In genomic region chr17:79617740-79618382, GRCh38 we compare ENCODE assay signal across 28 cellular contexts. TPM values are rescaled to one million over a fixed set of nuclear protein-coding genes. Genes with fewer than 3 reads are reported as not detected.
DNase-seq lines count a peak whose midpoint lies in the region; ATAC-seq, FAIRE-seq and TF ChIP-seq lines count a peak whose summit lies in the region.
"Had no signal": no experiment of that assay in that cellular context is flagged by ENCODE, and none has a peak within 500 bp of the region (broad histone marks: within the 10 kb centered on the region; RNA-seq: fewer than 3 reads in every experiment).

No MANE protein-coding gene starts in this region.

- no peaks in the 10 kb centered on the region for H3K4me1 ChIP-seq in endocrine pancreas (ENCODE audit: control insufficient read depth, insufficient read depth, low read length)
- peaks cover 25% of the 10 kb centered on the region for H3K4me1 ChIP-seq in neural progenitor cell
- no peaks in the 10 kb centered on the region for H3K4me1 ChIP-seq in upper lobe of right lung
- H3K4me1 ChIP-seq in ascending aorta, result no peaks in the 10 kb centered on the region
- H3K4me1 ChIP-seq in small intestine (ENCODE audit: control insufficient read depth in 2 of 2, insufficient read depth in 1 of 2, low read depth in 1 of 2, low read length in 1 of 2), result no peaks in the 10 kb centered on the region

- CTCF ChIA-PET in activated CD4-positive, alpha-beta T cell treated with anti-CD3 and anti-CD28 coated beads for 36 hours (lab: Charles Lee), result no interaction called here

- H3K4me3 ChIP-seq in endocrine pancreas (ENCODE audit: control insufficient read depth, insufficient read depth, low read length), result peak overlapping the region; percentile 46
- H3K4me3 ChIP-seq in neural progenitor cell, result no peak overlapping the region
- no peak overlapping the region for H3K4me3 ChIP-seq in upper lobe of right lung
- H3K4me3 ChIP-seq in ascending aorta, result no peak overlapping the region
- H3K4me3 ChIP-seq in small intestine (ENCODE audit: low read depth in 1 of 2, low read length in 2 of 2), result no peak overlapping the region
- H3K4me3 ChIP-seq: hepatocyte had no signal

- peaks cover 3% of the 10 kb centered on the region for H3K36me3 Mint-ChIP-seq in neural progenitor cell
- H3K36me3 Mint-ChIP-seq in activated CD4-positive, alpha-beta T cell treated with anti-CD3 and anti-CD28 coated beads for 36 hours (ENCODE audit: low read depth), result no peaks in the 10 kb centered on the region
- H3K36me3 Mint-ChIP-seq: memory B cell; naive thymus-derived CD4-positive, alpha-beta T cell had no signal

- H3K9me3 ChIP-seq in endocrine pancreas (ENCODE audit: control insufficient read depth, low read length) (no peaks in the 10 kb centered on the region), neural progenitor cell (ENCODE audit: low read depth) (no peaks in the 10 kb centered on the region), upper lobe of right lung (no peaks in the 10 kb centered on the region), ascending aorta (no peaks in the 10 kb centered on the region), small intestine (ENCODE audit: control insufficient read depth, low read depth) (no peaks in the 10 kb centered on the region)

- H3K27ac ChIP-seq in neural progenitor cell, result no peak overlapping the region
- H3K27ac ChIP-seq in upper lobe of right lung, result no peak overlapping the region
- H3K27ac ChIP-seq in ascending aorta, result no peak overlapping the region
- H3K27ac ChIP-seq in small intestine (ENCODE audit: low read depth in 1 of 2, low read length in 1 of 2), result no peak overlapping the region
- H3K27ac ChIP-seq: C4-2B, epithelial cell of prostate, hepatocyte had no signal

- intact Hi-C loops in left cardiac atrium (cut with DNase I), result no loop called here
- intact Hi-C loops in left ventricle myocardium superior (cut with micrococcal nuclease), result no loop called here
- intact Hi-C loops in upper lobe of right lung (cut with DNase I), result no loop called here
- intact Hi-C loops in activated CD4-positive, alpha-beta T cell treated with anti-CD3 and anti-CD28 coated beads for 36 hours (cut with DNase I, micrococcal nuclease), result no loop called here
- intact Hi-C loops in ascending aorta (cut with DNase I), result no loop called here

- no peak overlapping the region for H2AFZ ChIP-seq in neural progenitor cell (replicated peaks)
- H2AFZ ChIP-seq: hepatocyte had no signal

- H3F3A ChIP-seq in neural progenitor cell (ENCODE audit: low read depth), result peaks cover 22% of the 10 kb centered on the region

- H3K4me2 ChIP-seq in neural progenitor cell, result peak overlapping the region; percentile 47
- H3K4me2 ChIP-seq: hepatocyte had no signal

- peaks cover 44% of the 10 kb centered on the region for H3K27me3 Mint-ChIP-seq in neural progenitor cell (ENCODE audit: insufficient read depth, low read depth)
- H3K27me3 Mint-ChIP-seq in activated CD4-positive, alpha-beta T cell treated with anti-CD3 and anti-CD28 coated beads for 36 hours, result peaks cover 14% of the 10 kb centered on the region

- ATAC-seq in left cardiac atrium (no peak), left ventricle myocardium superior (no peak), upper lobe of right lung (no peak)
- ATAC-seq in activated CD4-positive, alpha-beta T cell treated with anti-CD3 and anti-CD28 coated beads for 36 hours, result no peak
- ATAC-seq: activated naive CD8-positive, alpha-beta T cell treated with anti-CD3 and anti-CD28 coated beads, Interleukin-2, amount 50 U/mL, for 24 hours; HCT116; naive thymus-derived CD4-positive, alpha-beta T cell had no signal

- peak overlapping the region; percentile 44 for H3K4me3 Mint-ChIP-seq in neural progenitor cell
- H3K4me3 Mint-ChIP-seq in activated CD4-positive, alpha-beta T cell treated with anti-CD3 and anti-CD28 coated beads for 36 hours, result no peak overlapping the region
- H3K4me3 Mint-ChIP-seq: activated naive CD8-positive, alpha-beta T cell treated with anti-CD3 and anti-CD28 coated beads, Interleukin-2, amount 50 U/mL, for 24 hours; memory B cell; naive thymus-derived CD4-positive, alpha-beta T cell had no signal

- no peaks in the 10 kb centered on the region for H3K79me2 ChIP-seq in neural progenitor cell (ENCODE audit: low read depth)
- H3K79me2 ChIP-seq: hepatocyte had no signal

- DNase-seq in left cardiac atrium (peak; percentile 5), left ventricle myocardium superior (no peak), neural progenitor cell (ENCODE audit: low spot score) (no peak), upper lobe of right lung (peak; percentile 54), ascending aorta (ENCODE audit: low spot score in 2 of 2) (no peak), small intestine (no peak)
- no peak for DNase-seq in activated CD4-positive, alpha-beta T cell treated with anti-CD3 and anti-CD28 coated beads for 36 hours
- DNase-seq: ACHN; activated CD4-positive, alpha-beta T cell treated with anti-CD3 and anti-CD28 coated beads for 1 hour; activated naive CD8-positive, alpha-beta T cell treated with anti-CD3 and anti-CD28 coated beads, Interleukin-2, amount 50 U/mL, for 24 hours; dermis blood vessel endothelial cell; Karpas-422; naive thymus-derived CD4-positive, alpha-beta T cell; NCI-H1048; NCI-H2081; NCI-H526; T-helper 9 cell had no signal

- H3K4me1 Mint-ChIP-seq in neural progenitor cell, result peaks cover 52% of the 10 kb centered on the region
- H3K4me1 Mint-ChIP-seq in activated CD4-positive, alpha-beta T cell treated with anti-CD3 and anti-CD28 coated beads for 36 hours, result no peaks in the 10 kb centered on the region
- H3K4me1 Mint-ChIP-seq: activated naive CD8-positive, alpha-beta T cell treated with anti-CD3 and anti-CD28 coated beads, Interleukin-2, amount 50 U/mL, for 24 hours; memory B cell had no signal

- H3K27ac Mint-ChIP-seq in neural progenitor cell, result peak overlapping the region; percentile 90
- H3K27ac Mint-ChIP-seq in activated CD4-positive, alpha-beta T cell treated with anti-CD3 and anti-CD28 coated beads for 36 hours, result no peak overlapping the region
- H3K27ac Mint-ChIP-seq: activated naive CD8-positive, alpha-beta T cell treated with anti-CD3 and anti-CD28 coated beads, Interleukin-2, amount 50 U/mL, for 24 hours; memory B cell had no signal

- no peak for FAIRE-seq in small intestine (lab: Jason Lieb, UNC)
- FAIRE-seq: bronchial epithelial cell, D721Med had no signal

- H3K36me3 ChIP-seq in endocrine pancreas (ENCODE audit: control insufficient read depth, insufficient read depth, low read length) (no peaks in the 10 kb centered on the region), neural progenitor cell (no peaks in the 10 kb centered on the region), upper lobe of right lung (no peaks in the 10 kb centered on the region), ascending aorta (no peaks in the 10 kb centered on the region), small intestine (ENCODE audit: control insufficient read depth in 2 of 2, insufficient read depth in 2 of 2, low read length in 2 of 2) (no peaks in the 10 kb centered on the region)

- TF ChIP-seq CTCF in neural progenitor cell (IDR thresholded peaks at IDR 0.05), result no peak
- TF ChIP-seq CTCF in upper lobe of right lung (IDR thresholded peaks at IDR 0.05), result no peak
- no peak for TF ChIP-seq CTCF in ascending aorta (IDR thresholded peaks at IDR 0.05)

- no peak overlapping the region for H3K9ac ChIP-seq in endocrine pancreas (ENCODE audit: control insufficient read depth, insufficient read depth, low read length)
- H3K9ac ChIP-seq in neural progenitor cell, result peak overlapping the region; percentile 21

- WGBS in small intestine, 3 donors, result 77 to 81% (median 78%) methylated on average over 25 of the region's 25 CpGs

- POLR2A ChIA-PET in activated CD4-positive, alpha-beta T cell treated with anti-CD3 and anti-CD28 coated beads for 36 hours (lab: Charles Lee), result no interaction called here

- peaks cover 10% of the 10 kb centered on the region for H3K9me3 Mint-ChIP-seq in neural progenitor cell
- peaks cover 4% of the 10 kb centered on the region for H3K9me3 Mint-ChIP-seq in activated CD4-positive, alpha-beta T cell treated with anti-CD3 and anti-CD28 coated beads for 36 hours (ENCODE audit: low read depth)
- H3K9me3 Mint-ChIP-seq: activated naive CD8-positive, alpha-beta T cell treated with anti-CD3 and anti-CD28 coated beads, Interleukin-2, amount 50 U/mL, for 24 hours; memory B cell had no signal

- H4K20me1 ChIP-seq in neural progenitor cell (ENCODE audit: low read depth), result no peaks in the 10 kb centered on the region

- H3K27me3 ChIP-seq in endocrine pancreas (ENCODE audit: control insufficient read depth, insufficient read depth, low read length) (no peaks in the 10 kb centered on the region), neural progenitor cell (peaks cover under 1% of the 10 kb centered on the region), upper lobe of right lung (peaks cover 31% of the 10 kb centered on the region), ascending aorta (no peaks in the 10 kb centered on the region), small intestine (ENCODE audit: control insufficient read depth in 2 of 2, insufficient read depth in 2 of 2, low read length in 2 of 2) (peaks cover 0 to 8% of the 10 kb centered on the region in 2 donors)

RNA-seq across cellular contexts. Expression of gene RBFOX3, which starts 7.0 kb away (rescaled TPM):
- total RNA-seq in left cardiac atrium, result not detected
- not detected for total RNA-seq in left ventricle myocardium superior
- total RNA-seq in neural progenitor cell (ENCODE audit: low replicate concordance), result 0.30 and 1.6 TPM in 2 replicates
- not detected for total RNA-seq in upper lobe of right lung
- total RNA-seq in activated CD4-positive, alpha-beta T cell treated with anti-CD3 and anti-CD28 coated beads for 36 hours, result under 1 TPM in 1 of 2 experiments, not detected in 1; 0.11 TPM
- not detected for total RNA-seq in ascending aorta
- polyA plus RNA-seq in small intestine, result 1 to 10 TPM in 1 of 3 donors, not detected in 2; 1.5 TPM
- total RNA-seq: activated CD8-positive, alpha-beta memory T cell treated with anti-CD3 and anti-CD28 coated beads for 36 hours; dermis blood vessel endothelial cell; fibroblast of villous mesenchyme; hepatocyte; renal cortical epithelial cell had no signal

Comparison
In these comparisons a context has a peak if more than half of its experiments do, and no peak if none do; other contexts are left out.
1. DNase-seq: peak in left cardiac atrium (single experiment) and upper lobe of right lung (single experiment); none in left ventricle myocardium superior (single experiment), neural progenitor cell (single experiment), activated CD4-positive, alpha-beta T cell treated with anti-CD3 and anti-CD28 coated beads for 36 hours (single experiment), ascending aorta (0 of 2) and small intestine (single experiment).